1 cellular context compared by ENCODE assay signal in the genomic region with DNA sequence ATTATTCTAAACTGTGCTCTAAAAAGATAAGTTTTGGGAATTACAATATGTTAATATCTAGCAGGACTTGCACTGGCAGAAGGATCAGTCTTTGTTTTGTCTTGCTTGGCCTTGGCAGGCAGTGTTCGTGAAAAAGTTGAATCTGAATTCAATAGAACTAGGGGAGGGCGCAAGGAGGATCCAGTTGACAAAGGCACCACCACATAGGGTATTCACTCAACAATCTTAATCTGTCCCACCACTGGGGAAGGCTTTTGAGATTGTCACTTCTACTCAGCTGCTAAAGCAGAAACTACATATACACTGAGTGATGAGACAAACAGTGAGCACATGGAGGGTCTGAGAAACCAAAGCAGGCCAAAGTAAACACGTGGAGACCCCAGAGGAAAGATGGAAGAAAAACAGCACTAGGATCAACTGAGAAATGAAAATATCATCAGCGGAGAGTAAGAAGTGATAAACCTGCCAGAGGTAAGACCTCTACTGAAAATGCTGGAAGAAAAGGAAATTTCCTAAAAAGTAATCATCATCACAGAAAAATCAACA.
A peak's percentile ranks its signal among the peaks of the same experiment; 100 is the strongest.
TF ChIP-seq lines count a peak whose summit lies in the region.

No MANE protein-coding gene starts in this region.

TF ChIP-seq in K562, 482 proteins besides CTCF, POLR2A, EP300 and RAD21:
- TF ChIP-seq, protein P1, sequence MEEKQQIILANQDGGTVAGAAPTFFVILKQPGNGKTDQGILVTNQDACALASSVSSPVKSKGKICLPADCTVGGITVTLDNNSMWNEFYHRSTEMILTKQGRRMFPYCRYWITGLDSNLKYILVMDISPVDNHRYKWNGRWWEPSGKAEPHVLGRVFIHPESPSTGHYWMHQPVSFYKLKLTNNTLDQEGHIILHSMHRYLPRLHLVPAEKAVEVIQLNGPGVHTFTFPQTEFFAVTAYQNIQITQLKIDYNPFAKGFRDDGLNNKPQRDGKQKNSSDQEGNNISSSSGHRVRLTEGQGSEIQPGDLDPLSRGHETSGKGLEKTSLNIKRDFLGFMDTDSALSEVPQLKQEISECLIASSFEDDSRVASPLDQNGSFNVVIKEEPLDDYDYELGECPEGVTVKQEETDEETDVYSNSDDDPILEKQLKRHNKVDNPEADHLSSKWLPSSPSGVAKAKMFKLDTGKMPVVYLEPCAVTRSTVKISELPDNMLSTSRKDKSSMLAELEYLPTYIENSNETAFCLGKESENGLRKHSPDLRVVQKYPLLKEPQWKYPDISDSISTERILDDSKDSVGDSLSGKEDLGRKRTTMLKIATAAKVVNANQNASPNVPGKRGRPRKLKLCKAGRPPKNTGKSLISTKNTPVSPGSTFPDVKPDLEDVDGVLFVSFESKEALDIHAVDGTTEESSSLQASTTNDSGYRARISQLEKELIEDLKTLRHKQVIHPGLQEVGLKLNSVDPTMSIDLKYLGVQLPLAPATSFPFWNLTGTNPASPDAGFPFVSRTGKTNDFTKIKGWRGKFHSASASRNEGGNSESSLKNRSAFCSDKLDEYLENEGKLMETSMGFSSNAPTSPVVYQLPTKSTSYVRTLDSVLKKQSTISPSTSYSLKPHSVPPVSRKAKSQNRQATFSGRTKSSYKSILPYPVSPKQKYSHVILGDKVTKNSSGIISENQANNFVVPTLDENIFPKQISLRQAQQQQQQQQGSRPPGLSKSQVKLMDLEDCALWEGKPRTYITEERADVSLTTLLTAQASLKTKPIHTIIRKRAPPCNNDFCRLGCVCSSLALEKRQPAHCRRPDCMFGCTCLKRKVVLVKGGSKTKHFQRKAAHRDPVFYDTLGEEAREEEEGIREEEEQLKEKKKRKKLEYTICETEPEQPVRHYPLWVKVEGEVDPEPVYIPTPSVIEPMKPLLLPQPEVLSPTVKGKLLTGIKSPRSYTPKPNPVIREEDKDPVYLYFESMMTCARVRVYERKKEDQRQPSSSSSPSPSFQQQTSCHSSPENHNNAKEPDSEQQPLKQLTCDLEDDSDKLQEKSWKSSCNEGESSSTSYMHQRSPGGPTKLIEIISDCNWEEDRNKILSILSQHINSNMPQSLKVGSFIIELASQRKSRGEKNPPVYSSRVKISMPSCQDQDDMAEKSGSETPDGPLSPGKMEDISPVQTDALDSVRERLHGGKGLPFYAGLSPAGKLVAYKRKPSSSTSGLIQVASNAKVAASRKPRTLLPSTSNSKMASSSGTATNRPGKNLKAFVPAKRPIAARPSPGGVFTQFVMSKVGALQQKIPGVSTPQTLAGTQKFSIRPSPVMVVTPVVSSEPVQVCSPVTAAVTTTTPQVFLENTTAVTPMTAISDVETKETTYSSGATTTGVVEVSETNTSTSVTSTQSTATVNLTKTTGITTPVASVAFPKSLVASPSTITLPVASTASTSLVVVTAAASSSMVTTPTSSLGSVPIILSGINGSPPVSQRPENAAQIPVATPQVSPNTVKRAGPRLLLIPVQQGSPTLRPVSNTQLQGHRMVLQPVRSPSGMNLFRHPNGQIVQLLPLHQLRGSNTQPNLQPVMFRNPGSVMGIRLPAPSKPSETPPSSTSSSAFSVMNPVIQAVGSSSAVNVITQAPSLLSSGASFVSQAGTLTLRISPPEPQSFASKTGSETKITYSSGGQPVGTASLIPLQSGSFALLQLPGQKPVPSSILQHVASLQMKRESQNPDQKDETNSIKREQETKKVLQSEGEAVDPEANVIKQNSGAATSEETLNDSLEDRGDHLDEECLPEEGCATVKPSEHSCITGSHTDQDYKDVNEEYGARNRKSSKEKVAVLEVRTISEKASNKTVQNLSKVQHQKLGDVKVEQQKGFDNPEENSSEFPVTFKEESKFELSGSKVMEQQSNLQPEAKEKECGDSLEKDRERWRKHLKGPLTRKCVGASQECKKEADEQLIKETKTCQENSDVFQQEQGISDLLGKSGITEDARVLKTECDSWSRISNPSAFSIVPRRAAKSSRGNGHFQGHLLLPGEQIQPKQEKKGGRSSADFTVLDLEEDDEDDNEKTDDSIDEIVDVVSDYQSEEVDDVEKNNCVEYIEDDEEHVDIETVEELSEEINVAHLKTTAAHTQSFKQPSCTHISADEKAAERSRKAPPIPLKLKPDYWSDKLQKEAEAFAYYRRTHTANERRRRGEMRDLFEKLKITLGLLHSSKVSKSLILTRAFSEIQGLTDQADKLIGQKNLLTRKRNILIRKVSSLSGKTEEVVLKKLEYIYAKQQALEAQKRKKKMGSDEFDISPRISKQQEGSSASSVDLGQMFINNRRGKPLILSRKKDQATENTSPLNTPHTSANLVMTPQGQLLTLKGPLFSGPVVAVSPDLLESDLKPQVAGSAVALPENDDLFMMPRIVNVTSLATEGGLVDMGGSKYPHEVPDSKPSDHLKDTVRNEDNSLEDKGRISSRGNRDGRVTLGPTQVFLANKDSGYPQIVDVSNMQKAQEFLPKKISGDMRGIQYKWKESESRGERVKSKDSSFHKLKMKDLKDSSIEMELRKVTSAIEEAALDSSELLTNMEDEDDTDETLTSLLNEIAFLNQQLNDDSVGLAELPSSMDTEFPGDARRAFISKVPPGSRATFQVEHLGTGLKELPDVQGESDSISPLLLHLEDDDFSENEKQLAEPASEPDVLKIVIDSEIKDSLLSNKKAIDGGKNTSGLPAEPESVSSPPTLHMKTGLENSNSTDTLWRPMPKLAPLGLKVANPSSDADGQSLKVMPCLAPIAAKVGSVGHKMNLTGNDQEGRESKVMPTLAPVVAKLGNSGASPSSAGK (IDR thresholded peaks at IDR 0.05) = peak; percentile 57
- no peak for TF ChIP-seq LEF1 (IDR thresholded peaks at IDR 0.05)
- TF ChIP-seq, protein P2, sequence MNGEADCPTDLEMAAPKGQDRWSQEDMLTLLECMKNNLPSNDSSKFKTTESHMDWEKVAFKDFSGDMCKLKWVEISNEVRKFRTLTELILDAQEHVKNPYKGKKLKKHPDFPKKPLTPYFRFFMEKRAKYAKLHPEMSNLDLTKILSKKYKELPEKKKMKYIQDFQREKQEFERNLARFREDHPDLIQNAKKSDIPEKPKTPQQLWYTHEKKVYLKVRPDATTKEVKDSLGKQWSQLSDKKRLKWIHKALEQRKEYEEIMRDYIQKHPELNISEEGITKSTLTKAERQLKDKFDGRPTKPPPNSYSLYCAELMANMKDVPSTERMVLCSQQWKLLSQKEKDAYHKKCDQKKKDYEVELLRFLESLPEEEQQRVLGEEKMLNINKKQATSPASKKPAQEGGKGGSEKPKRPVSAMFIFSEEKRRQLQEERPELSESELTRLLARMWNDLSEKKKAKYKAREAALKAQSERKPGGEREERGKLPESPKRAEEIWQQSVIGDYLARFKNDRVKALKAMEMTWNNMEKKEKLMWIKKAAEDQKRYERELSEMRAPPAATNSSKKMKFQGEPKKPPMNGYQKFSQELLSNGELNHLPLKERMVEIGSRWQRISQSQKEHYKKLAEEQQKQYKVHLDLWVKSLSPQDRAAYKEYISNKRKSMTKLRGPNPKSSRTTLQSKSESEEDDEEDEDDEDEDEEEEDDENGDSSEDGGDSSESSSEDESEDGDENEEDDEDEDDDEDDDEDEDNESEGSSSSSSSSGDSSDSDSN (IDR thresholded peaks at IDR 0.05; ENCODE audit: borderline replicate concordance in 1 of 2, low read depth in 2 of 2, low read length in 2 of 2) = 0 out of 4 replicates have a peak, but pooled peaks of 1 of the 2 experiments have one; percentile 27
- peak in 1 of 2 experiments; percentile 69; a peak in 2 of 4 replicates for TF ChIP-seq FOXA3 (CRISPR knock-in tag; conservative IDR thresholded peaks at IDR 0.05 in 1 of 2, IDR thresholded peaks at IDR 0.05 in 1 of 2)
- peak in 1 of 2 experiments; percentile 45; a peak in 1 of 4 replicates for TF ChIP-seq HDAC1 (IDR thresholded peaks at IDR 0.05)
- no peak for TF ChIP-seq MBD2 (IDR thresholded peaks at IDR 0.05; ENCODE audit: borderline replicate concordance, low read depth)
- TF ChIP-seq MYC (IDR thresholded peaks at IDR 0.05; ENCODE audit: low read depth, low read length) = peak; percentile 67; the same call in 1 of the 2 replicates
- no peak for TF ChIP-seq MYC (CRISPR knock-in tag; IDR thresholded peaks at IDR 0.05; ENCODE audit: borderline replicate concordance, low read depth)
- TF ChIP-seq PHB2 (IDR thresholded peaks at IDR 0.05; ENCODE audit: low read depth) = no peak
- TF ChIP-seq EP400 (IDR thresholded peaks at IDR 0.05) = peak; percentile 64; the same call in 1 of the 2 replicates
- TF ChIP-seq, protein P3, sequence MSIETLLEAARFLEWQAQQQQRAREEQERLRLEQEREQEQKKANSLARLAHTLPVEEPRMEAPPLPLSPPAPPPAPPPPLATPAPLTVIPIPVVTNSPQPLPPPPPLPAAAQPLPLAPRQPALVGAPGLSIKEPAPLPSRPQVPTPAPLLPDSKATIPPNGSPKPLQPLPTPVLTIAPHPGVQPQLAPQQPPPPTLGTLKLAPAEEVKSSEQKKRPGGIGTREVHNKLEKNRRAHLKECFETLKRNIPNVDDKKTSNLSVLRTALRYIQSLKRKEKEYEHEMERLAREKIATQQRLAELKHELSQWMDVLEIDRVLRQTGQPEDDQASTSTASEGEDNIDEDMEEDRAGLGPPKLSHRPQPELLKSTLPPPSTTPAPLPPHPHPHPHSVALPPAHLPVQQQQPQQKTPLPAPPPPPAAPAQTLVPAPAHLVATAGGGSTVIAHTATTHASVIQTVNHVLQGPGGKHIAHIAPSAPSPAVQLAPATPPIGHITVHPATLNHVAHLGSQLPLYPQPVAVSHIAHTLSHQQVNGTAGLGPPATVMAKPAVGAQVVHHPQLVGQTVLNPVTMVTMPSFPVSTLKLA (conservative IDR thresholded peaks at IDR 0.05) = peak; percentile 58 to 75
- TF ChIP-seq, protein P4, sequence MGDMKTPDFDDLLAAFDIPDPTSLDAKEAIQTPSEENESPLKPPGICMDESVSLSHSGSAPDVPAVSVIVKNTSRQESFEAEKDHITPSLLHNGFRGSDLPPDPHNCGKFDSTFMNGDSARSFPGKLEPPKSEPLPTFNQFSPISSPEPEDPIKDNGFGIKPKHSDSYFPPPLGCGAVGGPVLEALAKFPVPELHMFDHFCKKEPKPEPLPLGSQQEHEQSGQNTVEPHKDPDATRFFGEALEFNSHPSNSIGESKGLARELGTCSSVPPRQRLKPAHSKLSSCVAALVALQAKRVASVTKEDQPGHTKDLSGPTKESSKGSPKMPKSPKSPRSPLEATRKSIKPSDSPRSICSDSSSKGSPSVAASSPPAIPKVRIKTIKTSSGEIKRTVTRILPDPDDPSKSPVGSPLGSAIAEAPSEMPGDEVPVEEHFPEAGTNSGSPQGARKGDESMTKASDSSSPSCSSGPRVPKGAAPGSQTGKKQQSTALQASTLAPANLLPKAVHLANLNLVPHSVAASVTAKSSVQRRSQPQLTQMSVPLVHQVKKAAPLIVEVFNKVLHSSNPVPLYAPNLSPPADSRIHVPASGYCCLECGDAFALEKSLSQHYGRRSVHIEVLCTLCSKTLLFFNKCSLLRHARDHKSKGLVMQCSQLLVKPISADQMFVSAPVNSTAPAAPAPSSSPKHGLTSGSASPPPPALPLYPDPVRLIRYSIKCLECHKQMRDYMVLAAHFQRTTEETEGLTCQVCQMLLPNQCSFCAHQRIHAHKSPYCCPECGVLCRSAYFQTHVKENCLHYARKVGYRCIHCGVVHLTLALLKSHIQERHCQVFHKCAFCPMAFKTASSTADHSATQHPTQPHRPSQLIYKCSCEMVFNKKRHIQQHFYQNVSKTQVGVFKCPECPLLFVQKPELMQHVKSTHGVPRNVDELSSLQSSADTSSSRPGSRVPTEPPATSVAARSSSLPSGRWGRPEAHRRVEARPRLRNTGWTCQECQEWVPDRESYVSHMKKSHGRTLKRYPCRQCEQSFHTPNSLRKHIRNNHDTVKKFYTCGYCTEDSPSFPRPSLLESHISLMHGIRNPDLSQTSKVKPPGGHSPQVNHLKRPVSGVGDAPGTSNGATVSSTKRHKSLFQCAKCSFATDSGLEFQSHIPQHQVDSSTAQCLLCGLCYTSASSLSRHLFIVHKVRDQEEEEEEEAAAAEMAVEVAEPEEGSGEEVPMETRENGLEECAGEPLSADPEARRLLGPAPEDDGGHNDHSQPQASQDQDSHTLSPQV (IDR thresholded peaks at IDR 0.05) = 0 out of 2 replicates have a peak, but pooled peaks have one; percentile 48
- no peak for TF ChIP-seq CC2D1A (IDR thresholded peaks at IDR 0.05)
- no peak for TF ChIP-seq GATAD2A (IDR thresholded peaks at IDR 0.05)
- no peak for TF ChIP-seq TAF9B (IDR thresholded peaks at IDR 0.05; ENCODE audit: partially characterized antibody)
